ENCODE assay signal across 8 cellular contexts in the genomic region with DNA sequence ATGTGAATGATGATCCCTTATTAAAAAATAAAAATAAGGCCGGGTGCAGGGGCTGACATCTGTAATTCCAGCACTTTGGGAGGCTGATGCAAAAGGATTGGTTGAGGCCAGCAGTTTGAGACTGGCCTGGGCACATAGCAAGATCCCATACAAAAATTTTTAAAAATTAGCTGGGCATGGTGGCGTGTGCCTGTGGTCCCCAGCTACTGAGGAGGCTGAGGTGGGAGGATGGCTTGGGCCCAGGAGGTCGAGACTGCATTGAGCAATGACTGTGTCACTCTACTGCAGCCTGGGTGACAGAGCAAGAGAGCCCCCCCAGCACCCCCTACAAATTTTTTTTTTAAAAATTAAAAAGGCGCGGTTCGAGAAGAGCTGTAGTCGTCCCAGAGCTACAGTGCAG. TPM values are rescaled to one million over a fixed set of nuclear protein-coding genes. Genes with fewer than 3 reads are reported as not detected.
DNase-seq lines count a peak whose midpoint lies in the region; ATAC-seq and TF ChIP-seq lines count a peak whose summit lies in the region.

No MANE protein-coding gene starts in this region.

- peak overlapping the region; percentile 99 for H3K4me2 ChIP-seq in PC-3 (ENCODE audit: low read length)

- H3K27ac ChIP-seq in PC-3 (ENCODE audit: low read length) (no peak overlapping the region), epithelial cell of prostate (peak overlapping the region; percentile 93), ovary (no peak overlapping the region)

- ATAC-seq in PC-3 (no peak), HG03095 (IDR thresholded peaks at IDR 0.05; ENCODE audit: unreplicated experiment) (no peak)

- H3K4me3 Mint-ChIP-seq in Calu3 (ENCODE audit: low read depth, unreplicated experiment) = peak overlapping the region; percentile 57

- CTCF ChIA-PET in Calu3 (lab: Charles Lee) = interaction anchor here (1.0 kb wide), 1 partner anchor 12 kb away, joined by 4 read pairs; no protein-coding TSS in a partner anchor
- CTCF ChIA-PET in PC-3 (lab: Charles Lee) = no interaction called here

- WGBS in ovary, 3 donors = 30 to 47% (median 37%) methylated on average over 7 of the region's 7 CpGs

- H3K27me3 Mint-ChIP-seq in Calu3 (ENCODE audit: unreplicated experiment) = no peaks in the 10 kb centered on the region

- H3K79me2 ChIP-seq in PC-3 (ENCODE audit: low read length) = peaks cover 36% of the 10 kb centered on the region

- H2AFZ ChIP-seq in PC-3 (ENCODE audit: low read length) = peak overlapping the region; percentile 99; the same call in 1 of the 2 replicates

- peaks cover 30% of the 10 kb centered on the region for H3K4me1 ChIP-seq in PC-3 (ENCODE audit: insufficient read depth, low read length)
- peaks cover 21% of the 10 kb centered on the region for H3K4me1 ChIP-seq in ovary (ENCODE audit: insufficient read depth)

- H3K36me3 Mint-ChIP-seq in Calu3 (ENCODE audit: insufficient read depth, unreplicated experiment) = peaks cover 34% of the 10 kb centered on the region

- H3F3A ChIP-seq in PC-3 (ENCODE audit: low read length, unreplicated experiment) = no peaks in the 10 kb centered on the region

- H3K9ac ChIP-seq in PC-3 (ENCODE audit: low read length) = no peak overlapping the region

- H3K4me3 ChIP-seq in PC-3 (ENCODE audit: low read length) (peak overlapping the region; percentile 73; the same call in 1 of the 2 replicates), ovary (peak overlapping the region; percentile 49)

- DNase-seq in Calu3 = no peak
- DNase-seq in PC-3 = no peak
- DNase-seq in epithelial cell of prostate (ENCODE audit: low read depth, low spot score) = no peak
- no peak for DNase-seq in ovary
- no peak for DNase-seq in cortex of kidney (lab: John Stamatoyannopoulos, UW)
- no peak for DNase-seq in COLO829 (ENCODE audit: low spot score)
- no peak for DNase-seq in NCI-H1436 treated with DMSO at 0.1 percent for 48 hours (lab: John Stamatoyannopoulos, UW)

- peaks cover 9% of the 10 kb centered on the region for H4K20me1 ChIP-seq in PC-3 (ENCODE audit: low read length)

- H3K27ac Mint-ChIP-seq in Calu3 (ENCODE audit: unreplicated experiment) = no peak overlapping the region

- no peak for TF ChIP-seq POLR2A in ovary (IDR thresholded peaks at IDR 0.05)

- TF ChIP-seq CTCF in Calu3 (IDR thresholded peaks at IDR 0.05; ENCODE audit: unreplicated experiment) (no peak), PC-3 (conservative IDR thresholded peaks at IDR 0.05; ENCODE audit: low read depth, low read length) (no peak), ovary (IDR thresholded peaks at IDR 0.05) (no peak)

- H3K36me3 ChIP-seq in PC-3 (ENCODE audit: low read depth, low read length) (no peaks in the 10 kb centered on the region), ovary (no peaks in the 10 kb centered on the region)

- H3K27me3 ChIP-seq in PC-3 (ENCODE audit: low read length) = no peaks in the 10 kb centered on the region
- H3K27me3 ChIP-seq in ovary = no peaks in the 10 kb centered on the region

- H3K9me3 ChIP-seq in PC-3 (ENCODE audit: low read length) = no peaks in the 10 kb centered on the region
- H3K9me3 ChIP-seq in ovary = no peaks in the 10 kb centered on the region

- POLR2A ChIA-PET in PC-3 (lab: Charles Lee; ENCODE audit: unreplicated experiment) = interaction anchor here (0.6 kb wide), 1 partner anchor 120 kb away, joined by 16 read pairs; the partner anchor contains the start of gene BAIAP2L1

- no TSS peak for BruUV-seq in Calu3 (replicated peaks; lab: Mats Ljungman, UMichigan)
- no TSS peak for BruUV-seq in PC-3 (replicated peaks; lab: Mats Ljungman, UMichigan)

- no peaks in the 10 kb centered on the region for H3K9me3 Mint-ChIP-seq in Calu3 (ENCODE audit: low read depth, unreplicated experiment)

- H3K9me2 ChIP-seq in PC-3 (replicated peaks; ENCODE audit: low read length) = no peaks in the 10 kb centered on the region

- intact Hi-C loops in Calu3 (cut with micrococcal nuclease; ENCODE audit: unreplicated experiment) (loop anchor here (10.0 kb wide), 1 partner anchor 75 kb away; no protein-coding TSS in a partner anchor), PC-3 (cut with micrococcal nuclease) (loop anchor here (2.0 to 5.0 kb wide), 2 partner anchors 29 to 137 kb away; no protein-coding TSS in a partner anchor), ovary (cut with DNase I) (no loop called here)

- TF ChIP-seq EP300 in ovary (IDR thresholded peaks at IDR 0.05) = no peak

- H3K4me1 Mint-ChIP-seq in Calu3 (ENCODE audit: low read depth, unreplicated experiment) = peaks cover 33% of the 10 kb centered on the region

RNA-seq across cellular contexts. Expression of gene BRI3, which starts 1.2 kb away (rescaled TPM):
- total RNA-seq in Calu3 (2022) (101 and 124 TPM in 2 replicates), PC-3 (2014; rRNA removed) (52.5 and 55.0 TPM in 2 replicates), ovary (100 to 1,000 TPM in 5 of 7 donors, 10 to 100 TPM in 2; 19.9 to 161 (median 133) TPM)
- polyA plus RNA-seq in ovary = 100 to 1,000 TPM; 101 to 149 TPM

RNA-seq across cellular contexts. Expression of gene TECPR1, which starts 28.3 kb away (rescaled TPM):
- total RNA-seq in Calu3 (2022) = 12.9 and 13.2 TPM in 2 replicates
- 9.4 and 11.5 TPM in 2 replicates for total RNA-seq in PC-3 (2014; rRNA removed)
- total RNA-seq in ovary = 10 to 100 TPM in 6 of 7 donors, 1 to 10 TPM in 1; 5.5 to 28.1 (median 21.5) TPM
- polyA plus RNA-seq in ovary = 1 to 10 TPM; 4.2 to 8.6 TPM

Comparison
In these comparisons a context has a peak if more than half of its experiments do, and no peak if none do; other contexts are left out.
1. intact Hi-C loops: an anchor here in Calu3 (10.0 kb wide) and PC-3 (2.0 to 5.0 kb wide); none called in ovary.